Comparison of ENCODE assay signal across 31 cellular contexts in the genomic region with DNA sequence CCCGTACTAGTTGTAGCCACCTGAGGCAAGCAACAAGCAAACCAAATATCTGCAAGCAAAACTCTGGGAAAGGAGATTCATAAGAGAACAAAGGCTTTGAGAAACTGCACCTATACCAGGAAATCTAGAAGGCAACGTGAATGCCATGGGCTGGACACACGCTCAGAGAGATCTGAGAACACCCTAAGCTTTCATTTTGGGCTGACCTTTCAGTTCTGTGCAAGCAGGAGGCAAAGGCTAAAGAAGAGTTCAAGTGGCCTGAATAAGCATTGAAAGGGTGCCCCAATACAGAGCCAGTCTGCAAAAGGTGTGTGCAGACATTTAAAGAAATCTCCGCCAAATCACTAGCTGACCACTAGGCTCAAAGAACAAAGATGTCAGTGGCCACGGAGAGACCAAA.
"Had no signal": no experiment of that assay in that cellular context is flagged by ENCODE, and none has a peak within 500 bp of the region (broad histone marks: within the 10 kb centered on the region; RNA-seq: fewer than 3 reads in every experiment).

No MANE protein-coding gene starts in this region.

- H3K27me3 ChIP-seq: colonic mucosa, esophagus squamous epithelium, heart right ventricle, ovary, sigmoid colon, testis, tibial artery had no signal

- H3K36me3 Mint-ChIP-seq: memory B cell; mesothelial cell of epicardium; naive B cell; stimulated activated effector memory CD8-positive, alpha-beta T cell treated with anti-CD3 and anti-CD28 coated beads, Interleukin-12 subunit alpha, Interleukin-12 subunit beta, amount 100 ng/mL, for 72 hours; type B pancreatic cell had no signal

- H3K36me3 ChIP-seq: colonic mucosa, esophagus squamous epithelium, heart right ventricle, ovary, sigmoid colon, tibial artery had no signal

- H3K27ac ChIP-seq: colonic mucosa, esophagus squamous epithelium, heart right ventricle, ovary, psoas muscle, sigmoid colon, testis, tibial artery had no signal

- H3K9me3 ChIP-seq: colonic mucosa, esophagus squamous epithelium, heart right ventricle, ovary, psoas muscle, sigmoid colon, testis, tibial artery had no signal

- H3K4me1 Mint-ChIP-seq: memory B cell; naive B cell; neural crest cell; stimulated activated effector memory CD8-positive, alpha-beta T cell treated with anti-CD3 and anti-CD28 coated beads, Interleukin-12 subunit alpha, Interleukin-12 subunit beta, amount 100 ng/mL, for 72 hours had no signal

- H3K9me3 Mint-ChIP-seq: memory B cell, mesothelial cell of epicardium, neural crest cell, type B pancreatic cell had no signal

- H3K27ac Mint-ChIP-seq: dendritic cell treated with granulocyte-macrophage colony-stimulating factor and Interleukin-4, amounts not matched to agents 40 ng/mL and 50 ng/mL, for 4 days; memory B cell; mesothelial cell of epicardium; naive B cell; natural killer cell treated with Interleukin-12 subunit alpha and Interleukin-12 subunit beta and Interleukin-15 and Interleukin-18, amount 100 ng/mL, for 72 hours; stimulated activated effector memory CD8-positive, alpha-beta T cell treated with anti-CD3 and anti-CD28 coated beads, Interleukin-12 subunit alpha, Interleukin-12 subunit beta, amount 100 ng/mL, for 72 hours; type B pancreatic cell had no signal

- H3K4me1 ChIP-seq: colonic mucosa, esophagus squamous epithelium, heart right ventricle, psoas muscle, sigmoid colon, testis, tibial artery had no signal

- H3K4me3 Mint-ChIP-seq: dendritic cell treated with granulocyte-macrophage colony-stimulating factor and Interleukin-4, amounts not matched to agents 40 ng/mL and 50 ng/mL, for 4 days; memory B cell; mesothelial cell of epicardium; naive B cell; natural killer cell treated with Interleukin-12 subunit alpha and Interleukin-12 subunit beta and Interleukin-15 and Interleukin-18, amount 100 ng/mL, for 72 hours; neural crest cell; stimulated activated effector memory CD8-positive, alpha-beta T cell treated with anti-CD3 and anti-CD28 coated beads, Interleukin-12 subunit alpha, Interleukin-12 subunit beta, amount 100 ng/mL, for 72 hours; type B pancreatic cell had no signal

- H3K27me3 Mint-ChIP-seq: dendritic cell treated with granulocyte-macrophage colony-stimulating factor and Interleukin-4, amounts not matched to agents 40 ng/mL and 50 ng/mL, for 4 days; memory B cell; naive B cell; natural killer cell treated with Interleukin-12 subunit alpha and Interleukin-12 subunit beta and Interleukin-15 and Interleukin-18, amount 100 ng/mL, for 72 hours; type B pancreatic cell had no signal

- H3K4me3 ChIP-seq: colonic mucosa, esophagus squamous epithelium, heart right ventricle, lung, mucosa of descending colon, ovary, psoas muscle, sigmoid colon, testis, tibial artery had no signal

- DNase-seq: colonic mucosa; effector memory CD4-positive, alpha-beta T cell; erythroblast; esophagus squamous epithelium; foreskin melanocyte; glutamatergic neuron; heart right ventricle; hippocampal formation; left ventricle myocardium superior; mucosa of descending colon; naive B cell; nucleus accumbens; ovary; posterior cingulate gyrus; psoas muscle; right cardiac atrium; sigmoid colon; stimulated activated CD4-positive, alpha-beta T cell treated with anti-CD3 and anti-CD28 coated beads, Interleukin-2, amount 100 ng/mL, for 24 hours; stimulated activated CD4-positive, alpha-beta T cell treated with anti-CD3 and anti-CD28 coated beads, Interleukin-4, amount 100 ng/mL, for 24 hours; stimulated activated naive CD8-positive, alpha-beta T cell treated with anti-CD3 and anti-CD28 coated beads, Interleukin-15, Interleukin-2, amounts not matched to agents 100 U/mL and 50 U/mL, for 24 hours; substantia nigra; testis; tibial artery had no signal

- ATAC-seq: heart right ventricle; left ventricle myocardium superior; mucosa of descending colon; natural killer cell treated with Interleukin-12 subunit alpha and Interleukin-12 subunit beta and Interleukin-15 and Interleukin-18, amount 100 ng/mL, for 72 hours; psoas muscle; right cardiac atrium; stimulated activated effector memory CD8-positive, alpha-beta T cell treated with anti-CD3 and anti-CD28 coated beads, Interleukin-12 subunit alpha, Interleukin-12 subunit beta, amount 100 ng/mL, for 72 hours; stimulated activated naive CD8-positive, alpha-beta T cell treated with anti-CD3 and anti-CD28 coated beads, Interleukin-15, Interleukin-2, amounts not matched to agents 100 U/mL and 50 U/mL, for 24 hours had no signal
